Comparison of ENCODE assay signal across 1 cellular context in genomic region chr5:157142317-157143126, GRCh38.
TF ChIP-seq lines count a peak whose summit lies in the region.

A gene with protein sequence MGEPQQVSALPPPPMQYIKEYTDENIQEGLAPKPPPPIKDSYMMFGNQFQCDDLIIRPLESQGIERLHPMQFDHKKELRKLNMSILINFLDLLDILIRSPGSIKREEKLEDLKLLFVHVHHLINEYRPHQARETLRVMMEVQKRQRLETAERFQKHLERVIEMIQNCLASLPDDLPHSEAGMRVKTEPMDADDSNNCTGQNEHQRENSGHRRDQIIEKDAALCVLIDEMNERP (minus strand): TSS chr5:157142865. CDS start chr5:157139431, 3,434 bp downstream.

TF ChIP-seq in K562, 482 proteins besides CTCF, POLR2A, EP300 and RAD21 (continued from another document and continues in another):
- TF ChIP-seq, protein P1, sequence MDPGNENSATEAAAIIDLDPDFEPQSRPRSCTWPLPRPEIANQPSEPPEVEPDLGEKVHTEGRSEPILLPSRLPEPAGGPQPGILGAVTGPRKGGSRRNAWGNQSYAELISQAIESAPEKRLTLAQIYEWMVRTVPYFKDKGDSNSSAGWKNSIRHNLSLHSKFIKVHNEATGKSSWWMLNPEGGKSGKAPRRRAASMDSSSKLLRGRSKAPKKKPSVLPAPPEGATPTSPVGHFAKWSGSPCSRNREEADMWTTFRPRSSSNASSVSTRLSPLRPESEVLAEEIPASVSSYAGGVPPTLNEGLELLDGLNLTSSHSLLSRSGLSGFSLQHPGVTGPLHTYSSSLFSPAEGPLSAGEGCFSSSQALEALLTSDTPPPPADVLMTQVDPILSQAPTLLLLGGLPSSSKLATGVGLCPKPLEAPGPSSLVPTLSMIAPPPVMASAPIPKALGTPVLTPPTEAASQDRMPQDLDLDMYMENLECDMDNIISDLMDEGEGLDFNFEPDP (CRISPR knock-in tag; IDR thresholded peaks at IDR 0.05): no peak
- TF ChIP-seq MYBL2 (IDR thresholded peaks at IDR 0.05; ENCODE audit: low read depth): peak; percentile 96
- TF ChIP-seq MYBL2 (CRISPR knock-in tag; IDR thresholded peaks at IDR 0.05; ENCODE audit: borderline replicate concordance): no peak
- peak; percentile 39 for TF ChIP-seq DPF2 (IDR thresholded peaks at IDR 0.05)
- TF ChIP-seq ZNF143 (CRISPR knock-in tag; IDR thresholded peaks at IDR 0.05): no peak
- TF ChIP-seq, protein P2, sequence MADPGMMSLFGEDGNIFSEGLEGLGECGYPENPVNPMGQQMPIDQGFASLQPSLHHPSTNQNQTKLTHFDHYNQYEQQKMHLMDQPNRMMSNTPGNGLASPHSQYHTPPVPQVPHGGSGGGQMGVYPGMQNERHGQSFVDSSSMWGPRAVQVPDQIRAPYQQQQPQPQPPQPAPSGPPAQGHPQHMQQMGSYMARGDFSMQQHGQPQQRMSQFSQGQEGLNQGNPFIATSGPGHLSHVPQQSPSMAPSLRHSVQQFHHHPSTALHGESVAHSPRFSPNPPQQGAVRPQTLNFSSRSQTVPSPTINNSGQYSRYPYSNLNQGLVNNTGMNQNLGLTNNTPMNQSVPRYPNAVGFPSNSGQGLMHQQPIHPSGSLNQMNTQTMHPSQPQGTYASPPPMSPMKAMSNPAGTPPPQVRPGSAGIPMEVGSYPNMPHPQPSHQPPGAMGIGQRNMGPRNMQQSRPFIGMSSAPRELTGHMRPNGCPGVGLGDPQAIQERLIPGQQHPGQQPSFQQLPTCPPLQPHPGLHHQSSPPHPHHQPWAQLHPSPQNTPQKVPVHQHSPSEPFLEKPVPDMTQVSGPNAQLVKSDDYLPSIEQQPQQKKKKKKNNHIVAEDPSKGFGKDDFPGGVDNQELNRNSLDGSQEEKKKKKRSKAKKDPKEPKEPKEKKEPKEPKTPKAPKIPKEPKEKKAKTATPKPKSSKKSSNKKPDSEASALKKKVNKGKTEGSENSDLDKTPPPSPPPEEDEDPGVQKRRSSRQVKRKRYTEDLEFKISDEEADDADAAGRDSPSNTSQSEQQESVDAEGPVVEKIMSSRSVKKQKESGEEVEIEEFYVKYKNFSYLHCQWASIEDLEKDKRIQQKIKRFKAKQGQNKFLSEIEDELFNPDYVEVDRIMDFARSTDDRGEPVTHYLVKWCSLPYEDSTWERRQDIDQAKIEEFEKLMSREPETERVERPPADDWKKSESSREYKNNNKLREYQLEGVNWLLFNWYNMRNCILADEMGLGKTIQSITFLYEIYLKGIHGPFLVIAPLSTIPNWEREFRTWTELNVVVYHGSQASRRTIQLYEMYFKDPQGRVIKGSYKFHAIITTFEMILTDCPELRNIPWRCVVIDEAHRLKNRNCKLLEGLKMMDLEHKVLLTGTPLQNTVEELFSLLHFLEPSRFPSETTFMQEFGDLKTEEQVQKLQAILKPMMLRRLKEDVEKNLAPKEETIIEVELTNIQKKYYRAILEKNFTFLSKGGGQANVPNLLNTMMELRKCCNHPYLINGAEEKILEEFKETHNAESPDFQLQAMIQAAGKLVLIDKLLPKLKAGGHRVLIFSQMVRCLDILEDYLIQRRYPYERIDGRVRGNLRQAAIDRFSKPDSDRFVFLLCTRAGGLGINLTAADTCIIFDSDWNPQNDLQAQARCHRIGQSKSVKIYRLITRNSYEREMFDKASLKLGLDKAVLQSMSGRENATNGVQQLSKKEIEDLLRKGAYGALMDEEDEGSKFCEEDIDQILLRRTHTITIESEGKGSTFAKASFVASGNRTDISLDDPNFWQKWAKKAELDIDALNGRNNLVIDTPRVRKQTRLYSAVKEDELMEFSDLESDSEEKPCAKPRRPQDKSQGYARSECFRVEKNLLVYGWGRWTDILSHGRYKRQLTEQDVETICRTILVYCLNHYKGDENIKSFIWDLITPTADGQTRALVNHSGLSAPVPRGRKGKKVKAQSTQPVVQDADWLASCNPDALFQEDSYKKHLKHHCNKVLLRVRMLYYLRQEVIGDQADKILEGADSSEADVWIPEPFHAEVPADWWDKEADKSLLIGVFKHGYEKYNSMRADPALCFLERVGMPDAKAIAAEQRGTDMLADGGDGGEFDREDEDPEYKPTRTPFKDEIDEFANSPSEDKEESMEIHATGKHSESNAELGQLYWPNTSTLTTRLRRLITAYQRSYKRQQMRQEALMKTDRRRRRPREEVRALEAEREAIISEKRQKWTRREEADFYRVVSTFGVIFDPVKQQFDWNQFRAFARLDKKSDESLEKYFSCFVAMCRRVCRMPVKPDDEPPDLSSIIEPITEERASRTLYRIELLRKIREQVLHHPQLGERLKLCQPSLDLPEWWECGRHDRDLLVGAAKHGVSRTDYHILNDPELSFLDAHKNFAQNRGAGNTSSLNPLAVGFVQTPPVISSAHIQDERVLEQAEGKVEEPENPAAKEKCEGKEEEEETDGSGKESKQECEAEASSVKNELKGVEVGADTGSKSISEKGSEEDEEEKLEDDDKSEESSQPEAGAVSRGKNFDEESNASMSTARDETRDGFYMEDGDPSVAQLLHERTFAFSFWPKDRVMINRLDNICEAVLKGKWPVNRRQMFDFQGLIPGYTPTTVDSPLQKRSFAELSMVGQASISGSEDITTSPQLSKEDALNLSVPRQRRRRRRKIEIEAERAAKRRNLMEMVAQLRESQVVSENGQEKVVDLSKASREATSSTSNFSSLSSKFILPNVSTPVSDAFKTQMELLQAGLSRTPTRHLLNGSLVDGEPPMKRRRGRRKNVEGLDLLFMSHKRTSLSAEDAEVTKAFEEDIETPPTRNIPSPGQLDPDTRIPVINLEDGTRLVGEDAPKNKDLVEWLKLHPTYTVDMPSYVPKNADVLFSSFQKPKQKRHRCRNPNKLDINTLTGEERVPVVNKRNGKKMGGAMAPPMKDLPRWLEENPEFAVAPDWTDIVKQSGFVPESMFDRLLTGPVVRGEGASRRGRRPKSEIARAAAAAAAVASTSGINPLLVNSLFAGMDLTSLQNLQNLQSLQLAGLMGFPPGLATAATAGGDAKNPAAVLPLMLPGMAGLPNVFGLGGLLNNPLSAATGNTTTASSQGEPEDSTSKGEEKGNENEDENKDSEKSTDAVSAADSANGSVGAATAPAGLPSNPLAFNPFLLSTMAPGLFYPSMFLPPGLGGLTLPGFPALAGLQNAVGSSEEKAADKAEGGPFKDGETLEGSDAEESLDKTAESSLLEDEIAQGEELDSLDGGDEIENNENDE (IDR thresholded peaks at IDR 0.05; ENCODE audit: low read depth, low read length): no peak
- TF ChIP-seq GTF2A2 (tag; IDR thresholded peaks at IDR 0.05): no peak
- TF ChIP-seq NR1H2 (CRISPR knock-in tag; IDR thresholded peaks at IDR 0.05): no peak
- TF ChIP-seq FOSL1 (tag; conservative IDR thresholded peaks at IDR 0.05): no peak
- TF ChIP-seq, protein P3, sequence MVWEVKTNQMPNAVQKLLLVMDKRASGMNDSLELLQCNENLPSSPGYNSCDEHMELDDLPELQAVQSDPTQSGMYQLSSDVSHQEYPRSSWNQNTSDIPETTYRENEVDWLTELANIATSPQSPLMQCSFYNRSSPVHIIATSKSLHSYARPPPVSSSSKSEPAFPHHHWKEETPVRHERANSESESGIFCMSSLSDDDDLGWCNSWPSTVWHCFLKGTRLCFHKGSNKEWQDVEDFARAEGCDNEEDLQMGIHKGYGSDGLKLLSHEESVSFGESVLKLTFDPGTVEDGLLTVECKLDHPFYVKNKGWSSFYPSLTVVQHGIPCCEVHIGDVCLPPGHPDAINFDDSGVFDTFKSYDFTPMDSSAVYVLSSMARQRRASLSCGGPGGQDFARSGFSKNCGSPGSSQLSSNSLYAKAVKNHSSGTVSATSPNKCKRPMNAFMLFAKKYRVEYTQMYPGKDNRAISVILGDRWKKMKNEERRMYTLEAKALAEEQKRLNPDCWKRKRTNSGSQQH (CRISPR knock-in tag; IDR thresholded peaks at IDR 0.05): no peak
- TF ChIP-seq KLF16 (IDR thresholded peaks at IDR 0.05): no peak
- TF ChIP-seq ZNF133 (CRISPR knock-in tag; IDR thresholded peaks at IDR 0.05): no peak
- no peak for TF ChIP-seq NELFE (IDR thresholded peaks at IDR 0.05; ENCODE audit: insufficient read depth, insufficient read length)
- no peak for TF ChIP-seq ZNF3 (CRISPR knock-in tag; IDR thresholded peaks at IDR 0.05)
- no peak for TF ChIP-seq LARP7 (IDR thresholded peaks at IDR 0.05)
- peak; percentile 83; the same call in 1 of the 2 replicates for TF ChIP-seq MTA3 (IDR thresholded peaks at IDR 0.05; ENCODE audit: borderline replicate concordance)
- TF ChIP-seq MXI1 (IDR thresholded peaks at IDR 0.05; ENCODE audit: low read depth, low read length): no peak
- TF ChIP-seq, protein P4, sequence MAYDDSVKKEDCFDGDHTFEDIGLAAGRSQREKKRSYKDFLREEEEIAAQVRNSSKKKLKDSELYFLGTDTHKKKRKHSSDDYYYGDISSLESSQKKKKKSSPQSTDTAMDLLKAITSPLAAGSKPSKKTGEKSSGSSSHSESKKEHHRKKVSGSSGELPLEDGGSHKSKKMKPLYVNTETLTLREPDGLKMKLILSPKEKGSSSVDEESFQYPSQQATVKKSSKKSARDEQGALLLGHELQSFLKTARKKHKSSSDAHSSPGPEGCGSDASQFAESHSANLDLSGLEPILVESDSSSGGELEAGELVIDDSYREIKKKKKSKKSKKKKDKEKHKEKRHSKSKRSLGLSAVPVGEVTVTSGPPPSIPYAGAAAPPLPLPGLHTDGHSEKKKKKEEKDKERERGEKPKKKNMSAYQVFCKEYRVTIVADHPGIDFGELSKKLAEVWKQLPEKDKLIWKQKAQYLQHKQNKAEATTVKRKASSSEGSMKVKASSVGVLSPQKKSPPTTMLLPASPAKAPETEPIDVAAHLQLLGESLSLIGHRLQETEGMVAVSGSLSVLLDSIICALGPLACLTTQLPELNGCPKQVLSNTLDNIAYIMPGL (CRISPR knock-in tag; IDR thresholded peaks at IDR 0.05): no peak
- no peak for TF ChIP-seq OTX1 (CRISPR knock-in tag; IDR thresholded peaks at IDR 0.05)
- peak; percentile 80 for TF ChIP-seq HNRNPLL (IDR thresholded peaks at IDR 0.05; ENCODE audit: low read depth, low read length, poor library complexity, severe bottlenecking)
- TF ChIP-seq TRIM24 (IDR thresholded peaks at IDR 0.05): peak in 1 of 2 experiments; percentile 34; a peak in 1 of 4 replicates
- TF ChIP-seq YBX1 (IDR thresholded peaks at IDR 0.05): no peak
- no peak for TF ChIP-seq ZNF316 (IDR thresholded peaks at IDR 0.05)
- peak; percentile 53 for TF ChIP-seq ARID1B (IDR thresholded peaks at IDR 0.05)
- TF ChIP-seq HDAC1 (IDR thresholded peaks at IDR 0.05): 0 out of 4 replicates have a peak, but pooled peaks of 1 of the 2 experiments have one; percentile 28
- peak; percentile 83 for TF ChIP-seq NFYB (IDR thresholded peaks at IDR 0.05; ENCODE audit: extremely low read depth, insufficient read length)
- no peak for TF ChIP-seq ZEB2 (IDR thresholded peaks at IDR 0.05)
- 0 out of 4 replicates have a peak, but pooled peaks of 1 of the 2 experiments have one; percentile 2 for TF ChIP-seq RCOR1 (IDR thresholded peaks at IDR 0.05; ENCODE audit: borderline replicate concordance in 1 of 2, low read depth in 2 of 2, low read length in 2 of 2)
- TF ChIP-seq, protein P5, sequence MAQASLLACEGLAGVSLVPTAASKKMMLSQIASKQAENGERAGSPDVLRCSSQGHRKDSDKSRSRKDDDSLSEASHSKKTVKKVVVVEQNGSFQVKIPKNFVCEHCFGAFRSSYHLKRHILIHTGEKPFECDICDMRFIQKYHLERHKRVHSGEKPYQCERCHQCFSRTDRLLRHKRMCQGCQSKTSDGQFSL (CRISPR knock-in tag; IDR thresholded peaks at IDR 0.05): no peak
- TF ChIP-seq, protein P5 (tag; IDR thresholded peaks at IDR 0.05): no peak
- no peak for TF ChIP-seq SMAD3 (CRISPR knock-in tag; conservative IDR thresholded peaks at IDR 0.05)
- TF ChIP-seq, protein P6, sequence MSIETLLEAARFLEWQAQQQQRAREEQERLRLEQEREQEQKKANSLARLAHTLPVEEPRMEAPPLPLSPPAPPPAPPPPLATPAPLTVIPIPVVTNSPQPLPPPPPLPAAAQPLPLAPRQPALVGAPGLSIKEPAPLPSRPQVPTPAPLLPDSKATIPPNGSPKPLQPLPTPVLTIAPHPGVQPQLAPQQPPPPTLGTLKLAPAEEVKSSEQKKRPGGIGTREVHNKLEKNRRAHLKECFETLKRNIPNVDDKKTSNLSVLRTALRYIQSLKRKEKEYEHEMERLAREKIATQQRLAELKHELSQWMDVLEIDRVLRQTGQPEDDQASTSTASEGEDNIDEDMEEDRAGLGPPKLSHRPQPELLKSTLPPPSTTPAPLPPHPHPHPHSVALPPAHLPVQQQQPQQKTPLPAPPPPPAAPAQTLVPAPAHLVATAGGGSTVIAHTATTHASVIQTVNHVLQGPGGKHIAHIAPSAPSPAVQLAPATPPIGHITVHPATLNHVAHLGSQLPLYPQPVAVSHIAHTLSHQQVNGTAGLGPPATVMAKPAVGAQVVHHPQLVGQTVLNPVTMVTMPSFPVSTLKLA (conservative IDR thresholded peaks at IDR 0.05): 0 out of 4 replicates have a peak, but pooled peaks of 1 of the 2 experiments have one; percentile 28
- peak; percentile 54 for TF ChIP-seq RBM25 (IDR thresholded peaks at IDR 0.05; ENCODE audit: low read depth, low read length, severe bottlenecking)
- TF ChIP-seq PHF20 (IDR thresholded peaks at IDR 0.05; ENCODE audit: partially characterized antibody): peak; percentile 66
- 0 out of 2 replicates have a peak, but pooled peaks have one; percentile 15 for TF ChIP-seq SPI1 (IDR thresholded peaks at IDR 0.05; ENCODE audit: borderline replicate concordance, low read depth, low read length)
- peak; percentile 85 for TF ChIP-seq EP400 (IDR thresholded peaks at IDR 0.05)
- TF ChIP-seq KDM5B (IDR thresholded peaks at IDR 0.05; ENCODE audit: insufficient replicate concordance, low read depth, low read length): peak; percentile 64
- no peak for TF ChIP-seq ZNF121 (CRISPR knock-in tag; conservative IDR thresholded peaks at IDR 0.05)
- TF ChIP-seq KHSRP (IDR thresholded peaks at IDR 0.05): no peak
- no peak for TF ChIP-seq CCAR2 (IDR thresholded peaks at IDR 0.05; ENCODE audit: low read depth, low read length)
- peak; percentile 82 for TF ChIP-seq ZBTB17 (CRISPR knock-in tag; IDR thresholded peaks at IDR 0.05)
- peak; percentile 97 for TF ChIP-seq FOXM1 (IDR thresholded peaks at IDR 0.05; ENCODE audit: low read depth)
- no peak for TF ChIP-seq FOXM1 (CRISPR knock-in tag; IDR thresholded peaks at IDR 0.05; ENCODE audit: low read depth)
- TF ChIP-seq CBFA2T2 (conservative IDR thresholded peaks at IDR 0.05): 0 out of 2 replicates have a peak, but pooled peaks have one; percentile 8
- no peak for TF ChIP-seq FIP1L1 (IDR thresholded peaks at IDR 0.05; ENCODE audit: low read depth, low read length, poor library complexity, severe bottlenecking)
- peak; percentile 34 for TF ChIP-seq NCOR1 (IDR thresholded peaks at IDR 0.05)
- TF ChIP-seq, protein P7, sequence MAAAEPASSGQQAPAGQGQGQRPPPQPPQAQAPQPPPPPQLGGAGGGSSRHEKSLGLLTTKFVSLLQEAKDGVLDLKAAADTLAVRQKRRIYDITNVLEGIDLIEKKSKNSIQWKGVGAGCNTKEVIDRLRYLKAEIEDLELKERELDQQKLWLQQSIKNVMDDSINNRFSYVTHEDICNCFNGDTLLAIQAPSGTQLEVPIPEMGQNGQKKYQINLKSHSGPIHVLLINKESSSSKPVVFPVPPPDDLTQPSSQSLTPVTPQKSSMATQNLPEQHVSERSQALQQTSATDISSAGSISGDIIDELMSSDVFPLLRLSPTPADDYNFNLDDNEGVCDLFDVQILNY (CRISPR knock-in tag; IDR thresholded peaks at IDR 0.05): 0 out of 2 replicates have a peak, but pooled peaks have one; percentile 35
- TF ChIP-seq MAZ (CRISPR knock-in tag; conservative IDR thresholded peaks at IDR 0.05 in 1 of 2, IDR thresholded peaks at IDR 0.05 in 1 of 2): peak in 1 of 2 experiments; percentile 32; a peak in 2 of 4 replicates
